8 cellular contexts compared by ENCODE assay signal in the genomic region with DNA sequence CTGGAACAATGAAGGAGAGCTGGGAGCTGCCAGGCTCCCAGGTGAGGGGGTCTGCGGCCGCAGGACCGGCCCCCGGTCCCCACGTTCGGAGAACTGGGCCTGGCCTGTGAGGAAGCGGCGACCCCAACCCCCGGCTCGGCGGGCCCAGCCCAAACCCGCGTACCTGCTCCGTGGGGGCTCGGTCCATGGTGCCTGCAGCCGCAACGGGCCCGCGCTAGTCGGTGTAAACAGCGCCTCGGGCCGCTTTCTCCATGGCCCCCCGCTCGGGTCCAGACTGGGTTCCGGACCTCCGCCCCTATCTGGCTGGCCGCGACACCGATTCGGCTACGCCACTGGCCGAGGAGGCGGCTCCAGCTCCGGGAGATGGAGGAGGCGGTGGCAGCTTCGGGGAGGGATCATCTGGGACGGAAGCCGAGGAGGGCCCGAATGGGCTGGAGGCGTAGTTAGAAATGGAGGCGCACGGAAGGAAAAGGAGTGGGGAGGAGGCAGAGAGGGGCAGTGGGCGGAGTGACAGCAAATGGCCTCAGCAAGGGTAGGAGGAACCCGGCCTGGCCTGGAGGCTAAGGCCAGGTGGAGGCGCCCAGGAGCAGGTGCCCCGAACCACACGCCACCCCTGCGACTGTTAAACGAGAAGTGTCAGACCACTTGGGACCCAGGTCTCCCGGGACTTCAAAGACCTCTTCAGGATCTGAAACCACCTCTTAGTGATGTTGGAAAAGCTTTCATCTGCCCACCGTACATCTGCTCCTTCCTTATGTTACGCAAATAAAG. TPM values are rescaled to one million over a fixed set of nuclear protein-coding genes. Genes with fewer than 3 reads are reported as not detected.
DNase-seq lines count a peak whose midpoint lies in the region; ATAC-seq, FAIRE-seq and TF ChIP-seq lines count a peak whose summit lies in the region.

A gene with protein sequence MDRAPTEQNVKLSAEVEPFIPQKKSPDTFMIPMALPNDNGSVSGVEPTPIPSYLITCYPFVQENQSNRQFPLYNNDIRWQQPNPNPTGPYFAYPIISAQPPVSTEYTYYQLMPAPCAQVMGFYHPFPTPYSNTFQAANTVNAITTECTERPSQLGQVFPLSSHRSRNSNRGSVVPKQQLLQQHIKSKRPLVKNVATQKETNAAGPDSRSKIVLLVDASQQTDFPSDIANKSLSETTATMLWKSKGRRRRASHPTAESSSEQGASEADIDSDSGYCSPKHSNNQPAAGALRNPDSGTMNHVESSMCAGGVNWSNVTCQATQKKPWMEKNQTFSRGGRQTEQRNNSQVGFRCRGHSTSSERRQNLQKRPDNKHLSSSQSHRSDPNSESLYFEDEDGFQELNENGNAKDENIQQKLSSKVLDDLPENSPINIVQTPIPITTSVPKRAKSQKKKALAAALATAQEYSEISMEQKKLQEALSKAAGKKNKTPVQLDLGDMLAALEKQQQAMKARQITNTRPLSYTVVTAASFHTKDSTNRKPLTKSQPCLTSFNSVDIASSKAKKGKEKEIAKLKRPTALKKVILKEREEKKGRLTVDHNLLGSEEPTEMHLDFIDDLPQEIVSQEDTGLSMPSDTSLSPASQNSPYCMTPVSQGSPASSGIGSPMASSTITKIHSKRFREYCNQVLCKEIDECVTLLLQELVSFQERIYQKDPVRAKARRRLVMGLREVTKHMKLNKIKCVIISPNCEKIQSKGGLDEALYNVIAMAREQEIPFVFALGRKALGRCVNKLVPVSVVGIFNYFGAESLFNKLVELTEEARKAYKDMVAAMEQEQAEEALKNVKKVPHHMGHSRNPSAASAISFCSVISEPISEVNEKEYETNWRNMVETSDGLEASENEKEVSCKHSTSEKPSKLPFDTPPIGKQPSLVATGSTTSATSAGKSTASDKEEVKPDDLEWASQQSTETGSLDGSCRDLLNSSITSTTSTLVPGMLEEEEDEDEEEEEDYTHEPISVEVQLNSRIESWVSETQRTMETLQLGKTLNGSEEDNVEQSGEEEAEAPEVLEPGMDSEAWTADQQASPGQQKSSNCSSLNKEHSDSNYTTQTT (minus strand): TSS at position 334 of the 771 bp plus-strand sequence. CDS start 147 bp downstream, at position 187.

- ATAC-seq in GM18870 (IDR thresholded peaks at IDR 0.05; ENCODE audit: unreplicated experiment) (peak; percentile 82), HG03135 (IDR thresholded peaks at IDR 0.05; ENCODE audit: unreplicated experiment) (peak; percentile 91)

- H3K4me3 ChIP-seq in WI38 (ENCODE audit: low read depth, low read length) = peak within 1 kb of the TSS; percentile 90
- peak within 1 kb of the TSS; percentile 73 for H3K4me3 ChIP-seq in bronchial epithelial cell (ENCODE audit: low read depth, low read length)

- H3K27me3 ChIP-seq in bronchial epithelial cell (ENCODE audit: control insufficient read depth, insufficient read depth, low read length) = no peaks in the 10 kb centered on the region

- TF ChIP-seq CTCF in WI38 (IDR thresholded peaks at IDR 0.05; ENCODE audit: low read depth, low read length) (no peak), bronchial epithelial cell (IDR thresholded peaks at IDR 0.05; ENCODE audit: insufficient read depth, low read length, severe bottlenecking) (peak; percentile 54)

- FAIRE-seq in bronchial epithelial cell (lab: Jason Lieb, UNC) = no peak

- no peaks in the 10 kb centered on the region for H3K36me3 ChIP-seq in bronchial epithelial cell (ENCODE audit: control insufficient read depth, insufficient read depth, low read length)

- peak; percentile 96 for DNase-seq in AG08395 (ENCODE audit: low spot score)
- DNase-seq in NCI-H2196 (lab: John Stamatoyannopoulos, UW; ENCODE audit: unreplicated experiment) = peak; percentile 76
- peak; percentile 87 for DNase-seq in bronchial epithelial cell (ENCODE audit: low read depth)
- DNase-seq in iPS-NIHi7 (ENCODE audit: extremely low spot score) = peak; percentile 98
- DNase-seq in smooth muscle cell of the brain vasculature (ENCODE audit: low read depth, low spot score) = peak; percentile 78

RNA-seq across cellular contexts. Expression of the gene that starts here (rescaled TPM):
- total RNA-seq in bronchial epithelial cell = 9.0 and 13.8 TPM in 2 replicates

Comparison
In these comparisons a context has a peak if more than half of its experiments do, and no peak if none do; other contexts are left out.
1. Peak in every context shown above with its lines: DNase-seq, ATAC-seq and H3K4me3 ChIP-seq.